Comparison of ENCODE assay signal across 16 cellular contexts in the genomic region with DNA sequence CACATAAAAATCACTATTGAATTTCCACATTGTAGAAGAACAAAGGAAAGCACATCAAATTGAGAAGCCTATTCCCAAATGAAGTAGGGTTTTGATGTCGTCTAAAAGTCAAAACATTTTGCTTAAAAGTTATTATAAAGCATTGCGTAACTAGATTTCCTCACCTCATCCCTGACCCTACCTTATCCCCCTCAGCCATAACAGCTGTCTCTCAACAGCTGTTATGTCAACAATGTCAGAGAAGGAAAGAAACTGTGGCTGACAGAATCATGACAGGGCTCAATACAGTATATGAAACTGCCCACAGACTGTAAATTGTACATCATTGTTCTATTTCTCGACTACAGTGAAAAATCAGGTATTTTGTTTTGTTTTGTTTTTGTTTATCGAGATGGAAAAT.
"Had no signal": no experiment of that assay in that cellular context is flagged by ENCODE, and none has a peak within 500 bp of the region (broad histone marks: within the 10 kb centered on the region; RNA-seq: fewer than 3 reads in every experiment).

No MANE protein-coding gene starts in this region.

- H3K9me3 ChIP-seq: lower lobe of right lung had no signal

- H3K4me3 ChIP-seq: lower lobe of right lung had no signal

- DNase-seq: activated CD4-positive, alpha-beta T cell treated with anti-CD3 and anti-CD28 coated beads, Interleukin-2, amount 50 U/mL, for 48 hours; activated CD4-positive, CD25-positive, alpha-beta regulatory T cell treated with anti-CD3 and anti-CD28 coated beads, Interleukin-2, amount 50 U/mL, for 72 hours; activated effector memory CD4-positive, alpha-beta T cell treated with anti-CD3 and anti-CD28 coated beads, Interleukin-2, amount 50 U/mL, for 16 hours; activated T-cell treated with anti-CD3 and anti-CD28 coated beads, Interleukin-2, amount 50 U/mL, for 4 hours; amniotic stem cell; cerebellar nuclear complex; dermis blood vessel endothelial cell; endodermal cell; immature natural killer cell; lower lobe of right lung; natural killer cell; right cardiac atrium; stimulated activated CD4-positive, alpha-beta T cell treated with anti-CD3 and anti-CD28 coated beads, Interleukin-12 subunit alpha, Interleukin-12 subunit beta, amount 100 ng/mL, for 4 hours; stimulated activated naive CD4-positive, alpha-beta T cell treated with Interleukin-2 at 50 U/mL for 16 hours had no signal

- ATAC-seq: activated naive CD4-positive, alpha-beta T cell treated with anti-CD3 and anti-CD28 coated beads, Interleukin-2, amount 50 U/mL, for 72 hours; activated T-cell treated with anti-CD3 and anti-CD28 coated beads, Interleukin-2, amount 50 U/mL, for 4 hours; esophagus mucosa; lower lobe of right lung; natural killer cell; right cardiac atrium had no signal

- H3K4me1 ChIP-seq: lower lobe of right lung had no signal

- H3K27ac ChIP-seq: lower lobe of right lung had no signal

- H3K36me3 ChIP-seq: lower lobe of right lung had no signal
